ENCODE assay signal across 1 cellular context in genomic region chr19:1247747-1248453, GRCh38.
A peak's percentile ranks its signal among the peaks of the same experiment; 100 is the strongest.
TF ChIP-seq lines count a peak whose summit lies in the region.

No MANE protein-coding gene starts in this region.

TF ChIP-seq in K562, 482 proteins besides CTCF, POLR2A, EP300 and RAD21 (continued from another document and continues in another):
- TF ChIP-seq ZNF239 (CRISPR knock-in tag; IDR thresholded peaks at IDR 0.05) (no peak), MBD2 (IDR thresholded peaks at IDR 0.05; ENCODE audit: borderline replicate concordance, low read depth) (0 out of 2 replicates have a peak, but pooled peaks have one; percentile 15), SAP30 (IDR thresholded peaks at IDR 0.05; ENCODE audit: borderline replicate concordance, insufficient read depth, low read depth, low read length, poor library complexity, severe bottlenecking) (no peak), ZNF212 (CRISPR knock-in tag; IDR thresholded peaks at IDR 0.05) (no peak), ESRRA (IDR thresholded peaks at IDR 0.05; ENCODE audit: borderline replicate concordance, low read depth) (no peak; the same call in 1 of the 2 replicates), CHCHD3 (CRISPR knock-in tag; IDR thresholded peaks at IDR 0.05) (no peak), HDAC6 (IDR thresholded peaks at IDR 0.05; ENCODE audit: low read depth, low read length) (no peak), THRA (IDR thresholded peaks at IDR 0.05) (no peak), ZNF436 (CRISPR knock-in tag; IDR thresholded peaks at IDR 0.05) (no peak), ZEB2 (IDR thresholded peaks at IDR 0.05) (no peak), ETV6 (IDR thresholded peaks at IDR 0.05; ENCODE audit: borderline replicate concordance in 1 of 2, low read depth in 2 of 2, low read length in 1 of 2) (0 out of 4 replicates have a peak, but pooled peaks of 1 of the 2 experiments have one; percentile 54), ETV6 (CRISPR knock-in tag; IDR thresholded peaks at IDR 0.05; ENCODE audit: borderline replicate concordance) (no peak), ZBTB49 (CRISPR knock-in tag; IDR thresholded peaks at IDR 0.05; ENCODE audit: borderline replicate concordance) (0 out of 2 replicates have a peak, but pooled peaks have one; percentile 25), AFF1 (IDR thresholded peaks at IDR 0.05; ENCODE audit: low read depth in 1 of 2, partially characterized antibody in 2 of 2) (no peak), TCF7 (IDR thresholded peaks at IDR 0.05; ENCODE audit: borderline replicate concordance) (no peak), ILK (tag; IDR thresholded peaks at IDR 0.05; ENCODE audit: borderline replicate concordance, low read depth) (no peak), RAD51 (IDR thresholded peaks at IDR 0.05; ENCODE audit: borderline replicate concordance, low read depth) (no peak), ZNF280B (CRISPR knock-in tag; IDR thresholded peaks at IDR 0.05) (no peak), ZC3H8 (IDR thresholded peaks at IDR 0.05) (no peak), CAMTA2 (CRISPR knock-in tag; conservative IDR thresholded peaks at IDR 0.05) (no peak), FUS (optimal IDR thresholded peaks at IDR 0.05; ENCODE audit: low read depth, low read length) (peak; percentile 82), SNAPC5 (CRISPR knock-in tag; IDR thresholded peaks at IDR 0.05) (no peak), TFE3 (CRISPR knock-in tag; IDR thresholded peaks at IDR 0.05) (no peak), ZFPM2 (CRISPR knock-in tag; IDR thresholded peaks at IDR 0.05) (no peak), MAFG (tag; conservative IDR thresholded peaks at IDR 0.05) (peak; percentile 35; the same call in 1 of the 2 replicates), ZNF274 (IDR thresholded peaks at IDR 0.05; ENCODE audit: borderline replicate concordance, low read depth, low read length) (no peak), GTF2B (IDR thresholded peaks at IDR 0.05; ENCODE audit: extremely low read depth, insufficient read length) (no peak), MGA (IDR thresholded peaks at IDR 0.05) (no peak), ZNF444 (CRISPR knock-in tag; IDR thresholded peaks at IDR 0.05) (no peak), ZNF511 (CRISPR knock-in tag; IDR thresholded peaks at IDR 0.05) (no peak; the same call in 1 of the 2 replicates), ZBTB1 (CRISPR knock-in tag; IDR thresholded peaks at IDR 0.05; ENCODE audit: borderline replicate concordance, low read depth) (no peak), NR2C1 (IDR thresholded peaks at IDR 0.05) (no peak), NR2C1 (tag; IDR thresholded peaks at IDR 0.05) (no peak; the same call in 1 of the 2 replicates)
